Comparison of ENCODE assay signal across 15 cellular contexts in genomic region chr11:126475627-126475991, GRCh38.
DNase-seq lines count a peak whose midpoint lies in the region; ATAC-seq and TF ChIP-seq lines count a peak whose summit lies in the region.
"Had no signal": no experiment of that assay in that cellular context is flagged by ENCODE, and none has a peak within 500 bp of the region (broad histone marks: within the 10 kb centered on the region; RNA-seq: fewer than 3 reads in every experiment).

No MANE protein-coding gene starts in this region.

- in situ Hi-C loops in brain microvascular endothelial cell (cut with HindIII; ENCODE audit: low pct_ligation_motif_present, low sequenced_read_pairs) = no loop called here

- peak overlapping the region; percentile 66 for H3K9ac ChIP-seq in BLaER1
- H3K9ac ChIP-seq: SK-N-SH had no signal

- H3K4me1 Mint-ChIP-seq in osteocyte (ENCODE audit: unreplicated experiment) = peaks cover 16% of the 10 kb centered on the region
- peaks cover 20% of the 10 kb centered on the region for H3K4me1 Mint-ChIP-seq in activated CD4-positive, alpha-beta memory T cell treated with anti-CD3 and anti-CD28 coated beads, Interleukin-2, amount 10 ng/mL, durations not matched to agents 7 days and 5 days

- peak overlapping the region; percentile 85 for H3K27ac Mint-ChIP-seq in osteocyte (ENCODE audit: unreplicated experiment)
- H3K27ac Mint-ChIP-seq in activated CD4-positive, alpha-beta memory T cell treated with anti-CD3 and anti-CD28 coated beads, Interleukin-2, amount 10 ng/mL, durations not matched to agents 7 days and 5 days = no peak overlapping the region

- no peaks in the 10 kb centered on the region for H3K27me3 ChIP-seq in BLaER1
- no peaks in the 10 kb centered on the region for H3K27me3 ChIP-seq in H7 (ENCODE audit: control insufficient read depth, insufficient read depth, low read length)
- no peaks in the 10 kb centered on the region for H3K27me3 ChIP-seq in brain microvascular endothelial cell (replicated peaks)
- H3K27me3 ChIP-seq: Peyer's patch had no signal

- H3K4me3 ChIP-seq in BLaER1 (no peak overlapping the region), H7 (ENCODE audit: insufficient read depth, low read depth, low read length) (no peak overlapping the region), brain microvascular endothelial cell (ENCODE audit: low read depth, low read length) (no peak overlapping the region)
- H3K4me3 ChIP-seq: Peyer's patch had no signal

- H3K27ac ChIP-seq in BLaER1 = peak overlapping the region; percentile 85
- H3K27ac ChIP-seq in brain microvascular endothelial cell = no peak overlapping the region
- H3K27ac ChIP-seq: C4-2B, Peyer's patch had no signal

- no peak for ATAC-seq in HG03439 (IDR thresholded peaks at IDR 0.05; ENCODE audit: unreplicated experiment)

- H3K27me3 Mint-ChIP-seq in osteocyte (ENCODE audit: unreplicated experiment) = no peaks in the 10 kb centered on the region
- no peaks in the 10 kb centered on the region for H3K27me3 Mint-ChIP-seq in activated CD4-positive, alpha-beta memory T cell treated with anti-CD3 and anti-CD28 coated beads, Interleukin-2, amount 10 ng/mL, durations not matched to agents 7 days and 5 days

- CTCF ChIA-PET in activated CD4-positive, alpha-beta memory T cell treated with anti-CD3 and anti-CD28 coated beads, Interleukin-2, amount 10 ng/mL, durations not matched to agents 7 days and 5 days (lab: Charles Lee) = interaction anchor here (0.6 to 6.1 kb wide), 3 partner anchors 10 to 192 kb away, joined by 3 to 136 read pairs (median 4); no protein-coding TSS in a partner anchor

- peaks cover 86% of the 10 kb centered on the region for H3K4me1 ChIP-seq in BLaER1

- no peaks in the 10 kb centered on the region for H3K36me3 Mint-ChIP-seq in osteocyte (ENCODE audit: unreplicated experiment)
- no peaks in the 10 kb centered on the region for H3K36me3 Mint-ChIP-seq in activated CD4-positive, alpha-beta memory T cell treated with anti-CD3 and anti-CD28 coated beads, Interleukin-2, amount 10 ng/mL, durations not matched to agents 7 days and 5 days (ENCODE audit: low read depth)

- H4K20me1 ChIP-seq in BLaER1 = no peaks in the 10 kb centered on the region

- H3K4me3 Mint-ChIP-seq in osteocyte (ENCODE audit: unreplicated experiment) = no peak overlapping the region
- H3K4me3 Mint-ChIP-seq in activated CD4-positive, alpha-beta memory T cell treated with anti-CD3 and anti-CD28 coated beads, Interleukin-2, amount 10 ng/mL, durations not matched to agents 7 days and 5 days = no peak overlapping the region

- H3K4me2 ChIP-seq in BLaER1 = peak overlapping the region; percentile 77
- H3K4me2 ChIP-seq: SK-N-SH had no signal

- H3K9me3 Mint-ChIP-seq in osteocyte (ENCODE audit: unreplicated experiment) = no peaks in the 10 kb centered on the region
- no peaks in the 10 kb centered on the region for H3K9me3 Mint-ChIP-seq in activated CD4-positive, alpha-beta memory T cell treated with anti-CD3 and anti-CD28 coated beads, Interleukin-2, amount 10 ng/mL, durations not matched to agents 7 days and 5 days

- POLR2A ChIA-PET in activated CD4-positive, alpha-beta memory T cell treated with anti-CD3 and anti-CD28 coated beads, Interleukin-2, amount 10 ng/mL, durations not matched to agents 7 days and 5 days (lab: Charles Lee) = interaction anchor here (0.6 kb wide), 1 partner anchor 10 kb away, joined by 3 read pairs; no protein-coding TSS in a partner anchor

- H3K36me3 ChIP-seq in BLaER1 = no peaks in the 10 kb centered on the region
- no peaks in the 10 kb centered on the region for H3K36me3 ChIP-seq in H7 (replicated peaks; ENCODE audit: control insufficient read depth, insufficient read depth, low read length)
- H3K36me3 ChIP-seq in brain microvascular endothelial cell (replicated peaks) = no peaks in the 10 kb centered on the region
- H3K36me3 ChIP-seq: Peyer's patch had no signal

- no peaks in the 10 kb centered on the region for H3K9me3 ChIP-seq in BLaER1
- H3K9me3 ChIP-seq: Peyer's patch, SK-N-SH had no signal

- DNase-seq in H7 = peak; percentile 51
- DNase-seq in brain microvascular endothelial cell = no peak
- DNase-seq in osteocyte (ENCODE audit: extremely low spot score, unreplicated experiment) = no peak
- DNase-seq in stimulated activated CD4-positive, alpha-beta T cell treated with anti-CD3 and anti-CD28 coated beads, Interleukin-2, amount 100 ng/mL, for 24 hours = no peak
- no peak for DNase-seq in SK-N-DZ (ENCODE audit: low spot score)
- no peak for DNase-seq in activated CD4-positive, alpha-beta memory T cell treated with anti-CD3 and anti-CD28 coated beads, Interleukin-2, amount 10 ng/mL, durations not matched to agents 7 days and 5 days
- DNase-seq: DMS79; MM.1S; NCI-H748 treated with DMSO at 0.1 percent for 48 hours; NK-92 treated with Interleukin-12 subunit alpha and Interleukin-12 subunit beta, amount 100 ng/mL, for 24 hours; Peyer's patch had no signal

- TF ChIP-seq CTCF in brain microvascular endothelial cell (IDR thresholded peaks at IDR 0.05; ENCODE audit: low read depth, low read length, missing control alignments) = peak; percentile 11
- no peak for TF ChIP-seq CTCF in osteocyte (IDR thresholded peaks at IDR 0.05)
